ENCODE assay signal across 15 cellular contexts in the genomic region with DNA sequence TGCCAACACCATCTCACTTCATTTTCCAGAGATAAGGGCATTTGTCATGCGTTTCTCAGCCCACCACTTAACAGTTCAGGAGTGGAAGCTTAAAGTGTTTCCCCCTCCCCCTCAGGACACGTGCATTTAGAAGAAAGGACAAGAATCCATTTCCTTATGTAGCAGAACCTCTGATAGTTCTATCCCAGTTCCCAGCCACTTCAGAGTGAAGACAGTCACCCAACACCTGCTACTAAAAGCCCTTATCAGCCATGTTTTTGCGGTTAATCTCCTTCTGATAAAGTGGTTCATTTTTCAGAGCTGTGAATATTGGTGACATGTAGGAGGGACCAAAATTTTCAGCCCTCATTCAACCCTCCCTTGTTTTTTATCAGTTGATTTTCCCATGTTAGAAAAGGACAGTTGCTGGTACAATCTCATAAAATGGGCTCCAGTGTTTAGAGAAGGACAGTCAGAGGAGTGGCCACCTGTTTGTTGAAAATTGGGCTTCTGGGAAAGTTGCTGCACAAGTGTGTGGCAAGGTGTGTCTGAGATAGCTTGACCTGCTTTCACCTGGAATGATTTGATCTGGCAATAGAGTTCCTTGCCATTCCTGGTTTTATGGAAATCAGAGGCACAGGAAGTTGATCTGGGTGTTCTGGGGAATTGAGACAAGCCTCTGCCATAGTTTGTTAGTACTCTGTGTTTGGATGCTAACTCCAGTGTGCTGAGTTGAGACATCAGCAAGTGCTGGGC.
A peak's percentile ranks its signal among the peaks of the same experiment; 100 is the strongest.
DNase-seq lines count a peak whose midpoint lies in the region; ATAC-seq and TF ChIP-seq lines count a peak whose summit lies in the region.
"Had no signal": no experiment of that assay in that cellular context is flagged by ENCODE, and none has a peak within 500 bp of the region (broad histone marks: within the 10 kb centered on the region; RNA-seq: fewer than 3 reads in every experiment).

No MANE protein-coding gene starts in this region.

- no peak overlapping the region for H3K4me3 Mint-ChIP-seq in GM23338
- H3K4me3 Mint-ChIP-seq in neural progenitor cell = no peak overlapping the region
- H3K4me3 Mint-ChIP-seq: activated B cell treated with CpG ODN at 0.5 μM for 24 hours; naive thymus-derived CD8-positive, alpha-beta T cell had no signal

- H3K27ac ChIP-seq in GM23338 (ENCODE audit: low read depth) = peak overlapping the region; percentile 55; the same call in 1 of the 2 replicates
- H3K27ac ChIP-seq in neural progenitor cell = no peak overlapping the region
- H3K27ac ChIP-seq: thoracic aorta had no signal

- H3K9me2 ChIP-seq in GM23338 (ENCODE audit: insufficient read depth) = no peaks in the 10 kb centered on the region

- peaks cover 35% of the 10 kb centered on the region for H3K4me1 Mint-ChIP-seq in GM23338
- H3K4me1 Mint-ChIP-seq in neural progenitor cell = peaks cover 26% of the 10 kb centered on the region
- H3K4me1 Mint-ChIP-seq: activated B cell treated with CpG ODN at 0.5 μM for 24 hours; naive thymus-derived CD8-positive, alpha-beta T cell had no signal

- H3K27me3 Mint-ChIP-seq in GM23338 (ENCODE audit: insufficient read depth, low read depth, poor library complexity) = no peaks in the 10 kb centered on the region
- H3K27me3 Mint-ChIP-seq in neural progenitor cell (ENCODE audit: insufficient read depth, low read depth) = no peaks in the 10 kb centered on the region
- H3K27me3 Mint-ChIP-seq: activated B cell treated with CpG ODN at 0.5 μM for 24 hours; naive thymus-derived CD8-positive, alpha-beta T cell had no signal

- H4K20me1 ChIP-seq in GM23338 (replicated peaks; ENCODE audit: insufficient read depth) = no peaks in the 10 kb centered on the region
- H4K20me1 ChIP-seq in neural progenitor cell (ENCODE audit: low read depth) = no peaks in the 10 kb centered on the region

- intact Hi-C loops in sciatic nerve (cut with DNase I) = no loop called here

- no peaks in the 10 kb centered on the region for H3K9me3 ChIP-seq in neural progenitor cell (ENCODE audit: low read depth)
- H3K9me3 ChIP-seq: Caco-2, thoracic aorta had no signal

- H3K9me3 Mint-ChIP-seq in GM23338 (no peaks in the 10 kb centered on the region), neural progenitor cell (no peaks in the 10 kb centered on the region)
- H3K9me3 Mint-ChIP-seq: activated B cell treated with CpG ODN at 0.5 μM for 24 hours; naive thymus-derived CD8-positive, alpha-beta T cell had no signal

- TF ChIP-seq CTCF in GM23338 (conservative IDR thresholded peaks at IDR 0.05; ENCODE audit: low read depth in 2 of 2) (no peak), neural progenitor cell (IDR thresholded peaks at IDR 0.05) (no peak)

- H3K36me3 Mint-ChIP-seq in GM23338 (ENCODE audit: low read depth) = no peaks in the 10 kb centered on the region
- no peaks in the 10 kb centered on the region for H3K36me3 Mint-ChIP-seq in neural progenitor cell

- no peaks in the 10 kb centered on the region for H3K27me3 ChIP-seq in GM23338 (ENCODE audit: insufficient read depth)
- no peaks in the 10 kb centered on the region for H3K27me3 ChIP-seq in neural progenitor cell

- no peak for TF ChIP-seq POLR2A in erythroblast (IDR thresholded peaks at IDR 0.05; ENCODE audit: low read length)

- peaks cover 12% of the 10 kb centered on the region for H3K4me1 ChIP-seq in GM23338 (ENCODE audit: insufficient read depth)
- peaks cover 58% of the 10 kb centered on the region for H3K4me1 ChIP-seq in neural progenitor cell

- H3K4me2 ChIP-seq in GM23338 (no peak overlapping the region), neural progenitor cell (peak overlapping the region; percentile 8)

- H3K4me3 ChIP-seq in GM23338 = no peak overlapping the region
- H3K4me3 ChIP-seq in neural progenitor cell = no peak overlapping the region
- H3K4me3 ChIP-seq: thoracic aorta had no signal

- H3F3A ChIP-seq in GM23338 (replicated peaks; ENCODE audit: low read depth) (no peaks in the 10 kb centered on the region), neural progenitor cell (ENCODE audit: low read depth) (peaks cover 33% of the 10 kb centered on the region)

- H3K27ac Mint-ChIP-seq in GM23338 = peak overlapping the region; percentile 78
- H3K27ac Mint-ChIP-seq in neural progenitor cell = no peak overlapping the region
- H3K27ac Mint-ChIP-seq: activated B cell treated with CpG ODN at 0.5 μM for 24 hours had no signal

- H3K79me2 ChIP-seq in GM23338 (replicated peaks; ENCODE audit: insufficient read depth) = no peaks in the 10 kb centered on the region
- H3K79me2 ChIP-seq in neural progenitor cell (ENCODE audit: low read depth) = no peaks in the 10 kb centered on the region

- ATAC-seq in GM23338 (no peak; the same call in 2 of the 3 replicates), sciatic nerve (no peak), HG03565 (IDR thresholded peaks at IDR 0.05; ENCODE audit: unreplicated experiment) (no peak)
- ATAC-seq: naive thymus-derived CD8-positive, alpha-beta T cell had no signal

- DNase-seq in GM23338 (ENCODE audit: low spot score) (peak; percentile 11), NCI-H2107 (lab: John Stamatoyannopoulos, UW) (peak; percentile 87), erythroblast (lab: John Stamatoyannopoulos, UW) (peak; percentile 17 to 74), neural progenitor cell (ENCODE audit: low spot score) (no peak), sciatic nerve (ENCODE audit: low spot score) (no peak), ecto neural progenitor cell (ENCODE audit: low spot score) (no peak)
- DNase-seq in effector CD8-positive, alpha-beta T cell (lab: John Stamatoyannopoulos, UW) = no peak
- DNase-seq: activated B cell treated with CpG ODN at 0.5 μM for 24 hours; Caco-2; dermis blood vessel endothelial cell; hippocampal formation; naive thymus-derived CD8-positive, alpha-beta T cell; stimulated activated CD8-positive, alpha-beta memory T cell treated with anti-CD3 and anti-CD28 coated beads, Interleukin-4, amount 100 ng/mL, for 48 hours had no signal

- no peak overlapping the region for H2AFZ ChIP-seq in GM23338
- no peak overlapping the region for H2AFZ ChIP-seq in neural progenitor cell (replicated peaks)

- H3K36me3 ChIP-seq in GM23338 (ENCODE audit: insufficient read depth) (no peaks in the 10 kb centered on the region), neural progenitor cell (no peaks in the 10 kb centered on the region)
- H3K36me3 ChIP-seq: thoracic aorta had no signal

- no peak overlapping the region for H3K9ac ChIP-seq in neural progenitor cell

TF ChIP-seq in GM23338, 12 proteins besides CTCF, POLR2A, EP300 and RAD21 (continues in another document):
- TF ChIP-seq, protein P1, sequence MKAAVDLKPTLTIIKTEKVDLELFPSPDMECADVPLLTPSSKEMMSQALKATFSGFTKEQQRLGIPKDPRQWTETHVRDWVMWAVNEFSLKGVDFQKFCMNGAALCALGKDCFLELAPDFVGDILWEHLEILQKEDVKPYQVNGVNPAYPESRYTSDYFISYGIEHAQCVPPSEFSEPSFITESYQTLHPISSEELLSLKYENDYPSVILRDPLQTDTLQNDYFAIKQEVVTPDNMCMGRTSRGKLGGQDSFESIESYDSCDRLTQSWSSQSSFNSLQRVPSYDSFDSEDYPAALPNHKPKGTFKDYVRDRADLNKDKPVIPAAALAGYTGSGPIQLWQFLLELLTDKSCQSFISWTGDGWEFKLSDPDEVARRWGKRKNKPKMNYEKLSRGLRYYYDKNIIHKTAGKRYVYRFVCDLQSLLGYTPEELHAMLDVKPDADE (IDR thresholded peaks at IDR 0.05) = no peak
- TF ChIP-seq JUNB (IDR thresholded peaks at IDR 0.05; ENCODE audit: unreplicated experiment) (no peak), EZH2 (IDR thresholded peaks at IDR 0.05; ENCODE audit: low read depth, unreplicated experiment) (no peak), ZNF331 (CRISPR knock-in tag; IDR thresholded peaks at IDR 0.05; ENCODE audit: low read depth) (no peak), NANOG (IDR thresholded peaks at IDR 0.05; ENCODE audit: borderline replicate concordance) (no peak), STAT1 (IDR thresholded peaks at IDR 0.05; ENCODE audit: unreplicated experiment) (no peak), CREB1 (CRISPR knock-in tag; IDR thresholded peaks at IDR 0.05; ENCODE audit: low read depth) (no peak), POLR2AphosphoS5 (IDR thresholded peaks at IDR 0.05; ENCODE audit: low read depth) (no peak)
- TF ChIP-seq, protein P2, sequence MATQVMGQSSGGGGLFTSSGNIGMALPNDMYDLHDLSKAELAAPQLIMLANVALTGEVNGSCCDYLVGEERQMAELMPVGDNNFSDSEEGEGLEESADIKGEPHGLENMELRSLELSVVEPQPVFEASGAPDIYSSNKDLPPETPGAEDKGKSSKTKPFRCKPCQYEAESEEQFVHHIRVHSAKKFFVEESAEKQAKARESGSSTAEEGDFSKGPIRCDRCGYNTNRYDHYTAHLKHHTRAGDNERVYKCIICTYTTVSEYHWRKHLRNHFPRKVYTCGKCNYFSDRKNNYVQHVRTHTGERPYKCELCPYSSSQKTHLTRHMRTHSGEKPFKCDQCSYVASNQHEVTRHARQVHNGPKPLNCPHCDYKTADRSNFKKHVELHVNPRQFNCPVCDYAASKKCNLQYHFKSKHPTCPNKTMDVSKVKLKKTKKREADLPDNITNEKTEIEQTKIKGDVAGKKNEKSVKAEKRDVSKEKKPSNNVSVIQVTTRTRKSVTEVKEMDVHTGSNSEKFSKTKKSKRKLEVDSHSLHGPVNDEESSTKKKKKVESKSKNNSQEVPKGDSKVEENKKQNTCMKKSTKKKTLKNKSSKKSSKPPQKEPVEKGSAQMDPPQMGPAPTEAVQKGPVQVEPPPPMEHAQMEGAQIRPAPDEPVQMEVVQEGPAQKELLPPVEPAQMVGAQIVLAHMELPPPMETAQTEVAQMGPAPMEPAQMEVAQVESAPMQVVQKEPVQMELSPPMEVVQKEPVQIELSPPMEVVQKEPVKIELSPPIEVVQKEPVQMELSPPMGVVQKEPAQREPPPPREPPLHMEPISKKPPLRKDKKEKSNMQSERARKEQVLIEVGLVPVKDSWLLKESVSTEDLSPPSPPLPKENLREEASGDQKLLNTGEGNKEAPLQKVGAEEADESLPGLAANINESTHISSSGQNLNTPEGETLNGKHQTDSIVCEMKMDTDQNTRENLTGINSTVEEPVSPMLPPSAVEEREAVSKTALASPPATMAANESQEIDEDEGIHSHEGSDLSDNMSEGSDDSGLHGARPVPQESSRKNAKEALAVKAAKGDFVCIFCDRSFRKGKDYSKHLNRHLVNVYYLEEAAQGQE (IDR thresholded peaks at IDR 0.05; ENCODE audit: unreplicated experiment) = no peak

Comparison
In these comparisons a context has a peak if more than half of its experiments do, and no peak if none do; other contexts are left out.
1. DNase-seq: peak in GM23338 (single experiment), NCI-H2107 (single experiment) and erythroblast (2 of 2); none in neural progenitor cell (single experiment), effector CD8-positive, alpha-beta T cell (single experiment), sciatic nerve (single experiment) and ecto neural progenitor cell (single experiment).